Comparison of ENCODE assay signal across 8 cellular contexts in the genomic region with DNA sequence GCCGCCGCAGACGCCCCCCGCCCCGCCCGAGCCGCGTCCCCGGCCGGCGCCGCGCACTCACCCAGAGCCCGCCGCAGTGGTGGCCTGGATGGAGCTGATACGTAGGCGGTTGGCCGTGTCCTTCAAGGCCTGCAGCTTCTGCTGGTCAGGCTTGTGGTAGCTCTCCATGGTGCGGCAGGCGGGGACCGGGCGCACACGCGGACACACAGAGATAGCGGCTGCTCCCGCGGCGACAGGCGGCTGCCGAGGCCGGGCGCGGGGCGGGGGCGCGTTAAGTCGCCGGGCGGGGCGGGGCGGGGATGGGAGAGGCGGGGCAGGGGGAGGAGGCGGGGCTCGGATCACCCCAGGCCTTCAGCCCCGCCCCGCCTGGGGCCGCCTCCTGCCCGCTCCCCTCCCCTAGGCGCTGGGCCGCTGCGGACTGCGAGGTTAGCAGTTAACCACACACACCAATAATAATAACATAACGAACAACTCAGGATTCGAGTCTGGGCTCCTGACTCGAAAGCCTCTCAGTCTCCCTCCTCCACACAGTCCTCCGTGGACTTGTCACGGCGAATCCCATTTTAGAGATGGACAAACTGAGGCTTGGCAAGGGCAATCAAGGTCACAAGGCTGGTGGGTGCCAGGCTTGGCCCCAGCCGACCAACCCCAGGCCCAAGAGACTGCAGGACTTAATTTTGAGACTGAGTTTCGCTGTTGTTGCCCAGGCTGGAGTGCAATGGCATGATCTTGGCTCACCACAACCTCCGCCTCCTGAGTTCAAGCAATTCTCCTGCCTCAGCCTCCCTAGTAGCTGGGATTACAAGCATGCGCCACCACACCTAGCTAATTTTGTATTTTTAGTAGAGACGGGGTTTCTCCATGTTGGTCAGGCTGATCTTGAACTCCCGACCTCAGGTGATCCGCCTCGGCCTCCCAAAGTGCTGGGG. TPM values are rescaled to one million over a fixed set of nuclear protein-coding genes. Genes with fewer than 3 reads are reported as not detected.
DNase-seq lines count a peak whose midpoint lies in the region; ATAC-seq, FAIRE-seq and TF ChIP-seq lines count a peak whose summit lies in the region.

A gene with protein sequence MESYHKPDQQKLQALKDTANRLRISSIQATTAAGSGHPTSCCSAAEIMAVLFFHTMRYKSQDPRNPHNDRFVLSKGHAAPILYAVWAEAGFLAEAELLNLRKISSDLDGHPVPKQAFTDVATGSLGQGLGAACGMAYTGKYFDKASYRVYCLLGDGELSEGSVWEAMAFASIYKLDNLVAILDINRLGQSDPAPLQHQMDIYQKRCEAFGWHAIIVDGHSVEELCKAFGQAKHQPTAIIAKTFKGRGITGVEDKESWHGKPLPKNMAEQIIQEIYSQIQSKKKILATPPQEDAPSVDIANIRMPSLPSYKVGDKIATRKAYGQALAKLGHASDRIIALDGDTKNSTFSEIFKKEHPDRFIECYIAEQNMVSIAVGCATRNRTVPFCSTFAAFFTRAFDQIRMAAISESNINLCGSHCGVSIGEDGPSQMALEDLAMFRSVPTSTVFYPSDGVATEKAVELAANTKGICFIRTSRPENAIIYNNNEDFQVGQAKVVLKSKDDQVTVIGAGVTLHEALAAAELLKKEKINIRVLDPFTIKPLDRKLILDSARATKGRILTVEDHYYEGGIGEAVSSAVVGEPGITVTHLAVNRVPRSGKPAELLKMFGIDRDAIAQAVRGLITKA (minus strand): TSS at position 248 of the 929 bp plus-strand sequence. CDS start 80 bp downstream, at position 168.

- H3K9me3 ChIP-seq in SJSA1 (replicated peaks) (no peaks in the 10 kb centered on the region), neutrophil (no peaks in the 10 kb centered on the region)

- DNase-seq in DMS53 treated with DMSO at 0.1 percent for 48 hours (lab: John Stamatoyannopoulos, UW; ENCODE audit: unreplicated experiment) (peak; percentile 20), KBM-7 (peak; percentile 66), SJSA1 (ENCODE audit: low read depth in 1 of 2, low spot score in 2 of 2) (peak; percentile 59 to 84), frontal cortex (ENCODE audit: low spot score in 2 of 2) (peak; percentile 94 to 97)
- DNase-seq in activated naive CD4-positive, alpha-beta T cell (lab: John Stamatoyannopoulos, UW): peak; percentile 53 to 81 (median 59)

- H3K27me3 ChIP-seq in SJSA1 (replicated peaks): no peaks in the 10 kb centered on the region
- H3K27me3 ChIP-seq in neutrophil: no peaks in the 10 kb centered on the region

- H3K36me3 ChIP-seq in SJSA1: peaks cover 38% of the 10 kb centered on the region
- no peaks in the 10 kb centered on the region for H3K36me3 ChIP-seq in neutrophil

- in situ Hi-C loops in KBM-7 (cut with MboI; ENCODE audit: low pct_unique_long_range_greater_than_20kb, low sequenced_read_pairs): no loop called here

- H3K4me1 ChIP-seq in SJSA1 (replicated peaks) (peaks cover 29% of the 10 kb centered on the region), neutrophil (ENCODE audit: control insufficient read depth in 1 of 2, insufficient read depth in 1 of 2, low read depth in 1 of 2, low read length in 1 of 2) (peaks cover 36 to 56% of the 10 kb centered on the region in 2 experiments)

- FAIRE-seq in frontal cortex (lab: Jason Lieb, UNC): no peak

- peak; percentile 41 for TF ChIP-seq CTCF in neutrophil (IDR thresholded peaks at IDR 0.05)
- TF ChIP-seq CTCF in subcutaneous adipose tissue (IDR thresholded peaks at IDR 0.05; ENCODE audit: low read depth): no peak

- peak within 1 kb of the TSS; percentile 39; the same call in 1 of the 2 replicates for H3K27ac ChIP-seq in SJSA1
- H3K27ac ChIP-seq in neutrophil: peak within 1 kb of the TSS; percentile 97

- H3K4me3 ChIP-seq in SJSA1 (peak within 1 kb of the TSS; percentile 98), neutrophil (ENCODE audit: low read depth in 1 of 2, low read length in 1 of 2) (peak within 1 kb of the TSS; percentile 79 to 95)

- peak; percentile 48 for ATAC-seq in GM21619 (IDR thresholded peaks at IDR 0.05; ENCODE audit: unreplicated experiment)

RNA-seq across cellular contexts. Expression of the gene that starts here (rescaled TPM):
- 182 and 278 TPM in 2 replicates for total RNA-seq in SJSA1 (2014; rRNA removed; shearing (Covaris generic))
- total RNA-seq in frontal cortex (122 TPM), subcutaneous adipose tissue (100 to 1,000 TPM; 146 to 529 (median 287) TPM)

Comparison
In these comparisons a context has a peak if more than half of its experiments do, and no peak if none do; other contexts are left out.
1. Peak in every context shown above with its lines: DNase-seq, ATAC-seq, H3K4me3 ChIP-seq and H3K27ac ChIP-seq.
2. DNase-seq: peak in every context shown above with its lines; median percentile 96 in frontal cortex; 72 in SJSA1; 66 in KBM-7; 59 in activated naive CD4-positive, alpha-beta T cell; 20 in DMS53 treated with DMSO at 0.1 percent for 48 hours.